2 cellular contexts compared by ENCODE assay signal in the genomic region with DNA sequence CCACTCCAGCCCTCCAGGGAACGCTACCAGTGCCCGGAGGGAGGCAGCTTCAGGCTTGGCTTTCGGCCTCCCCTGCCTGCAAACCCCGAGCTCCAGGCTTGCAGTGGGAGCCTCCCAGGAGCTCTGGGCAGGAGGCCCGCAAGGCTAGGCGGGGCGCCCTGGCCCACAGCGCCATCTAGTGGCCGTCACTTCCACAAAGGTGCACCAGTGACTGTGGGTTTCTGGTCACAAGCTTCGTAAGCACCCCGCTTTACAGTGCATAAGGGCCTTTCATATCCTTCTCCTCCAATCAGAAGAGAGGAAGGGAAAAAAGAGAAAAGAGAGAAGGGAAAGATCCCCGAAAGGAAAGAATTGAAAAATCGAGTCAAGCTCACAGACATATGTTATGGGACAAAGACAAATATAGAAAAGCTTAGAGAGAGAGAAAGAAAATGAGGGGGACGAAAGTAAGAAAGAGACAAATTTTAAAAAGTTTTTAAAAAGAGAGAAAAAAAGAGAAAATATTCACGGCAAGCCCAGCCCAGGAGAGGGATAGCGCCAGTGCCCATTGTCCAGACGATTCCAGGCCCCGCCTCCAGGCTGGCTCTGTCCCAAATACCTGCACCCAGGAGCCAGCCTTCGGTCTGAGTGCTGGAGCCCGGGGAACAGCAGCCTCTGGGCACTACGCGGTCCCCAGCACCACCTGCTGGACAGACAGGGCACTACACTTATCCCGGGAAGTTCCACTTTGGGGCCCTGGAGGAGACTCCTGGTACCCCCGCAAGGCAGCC.
TF ChIP-seq lines count a peak whose summit lies in the region.

No MANE protein-coding gene starts in this region.

TF ChIP-seq in HEK293, 187 proteins besides CTCF, POLR2A, EP300 and RAD21 (continued from another document and continues in another):
- TF ChIP-seq, protein P1, sequence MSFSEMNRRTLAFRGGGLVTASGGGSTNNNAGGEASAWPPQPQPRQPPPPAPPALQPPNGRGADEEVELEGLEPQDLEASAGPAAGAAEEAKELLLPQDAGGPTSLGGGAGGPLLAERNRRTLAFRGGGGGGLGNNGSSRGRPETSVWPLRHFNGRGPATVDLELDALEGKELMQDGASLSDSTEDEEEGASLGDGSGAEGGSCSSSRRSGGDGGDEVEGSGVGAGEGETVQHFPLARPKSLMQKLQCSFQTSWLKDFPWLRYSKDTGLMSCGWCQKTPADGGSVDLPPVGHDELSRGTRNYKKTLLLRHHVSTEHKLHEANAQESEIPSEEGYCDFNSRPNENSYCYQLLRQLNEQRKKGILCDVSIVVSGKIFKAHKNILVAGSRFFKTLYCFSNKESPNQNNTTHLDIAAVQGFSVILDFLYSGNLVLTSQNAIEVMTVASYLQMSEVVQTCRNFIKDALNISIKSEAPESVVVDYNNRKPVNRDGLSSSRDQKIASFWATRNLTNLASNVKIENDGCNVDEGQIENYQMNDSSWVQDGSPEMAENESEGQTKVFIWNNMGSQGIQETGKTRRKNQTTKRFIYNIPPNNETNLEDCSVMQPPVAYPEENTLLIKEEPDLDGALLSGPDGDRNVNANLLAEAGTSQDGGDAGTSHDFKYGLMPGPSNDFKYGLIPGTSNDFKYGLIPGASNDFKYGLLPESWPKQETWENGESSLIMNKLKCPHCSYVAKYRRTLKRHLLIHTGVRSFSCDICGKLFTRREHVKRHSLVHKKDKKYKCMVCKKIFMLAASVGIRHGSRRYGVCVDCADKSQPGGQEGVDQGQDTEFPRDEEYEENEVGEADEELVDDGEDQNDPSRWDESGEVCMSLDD (tag by site-specific recombination; IDR thresholded peaks at IDR 0.05): peak; percentile 84
- no peak for TF ChIP-seq TRIM28 (IDR thresholded peaks at IDR 0.05; ENCODE audit: borderline replicate concordance, low read length)
- TF ChIP-seq ZNF184 (tag by site-specific recombination; IDR thresholded peaks at IDR 0.05): no peak
- TF ChIP-seq ZFP37 (tag by site-specific recombination; IDR thresholded peaks at IDR 0.05): peak; percentile 66; the same call in 1 of the 2 replicates
- TF ChIP-seq, protein P2, sequence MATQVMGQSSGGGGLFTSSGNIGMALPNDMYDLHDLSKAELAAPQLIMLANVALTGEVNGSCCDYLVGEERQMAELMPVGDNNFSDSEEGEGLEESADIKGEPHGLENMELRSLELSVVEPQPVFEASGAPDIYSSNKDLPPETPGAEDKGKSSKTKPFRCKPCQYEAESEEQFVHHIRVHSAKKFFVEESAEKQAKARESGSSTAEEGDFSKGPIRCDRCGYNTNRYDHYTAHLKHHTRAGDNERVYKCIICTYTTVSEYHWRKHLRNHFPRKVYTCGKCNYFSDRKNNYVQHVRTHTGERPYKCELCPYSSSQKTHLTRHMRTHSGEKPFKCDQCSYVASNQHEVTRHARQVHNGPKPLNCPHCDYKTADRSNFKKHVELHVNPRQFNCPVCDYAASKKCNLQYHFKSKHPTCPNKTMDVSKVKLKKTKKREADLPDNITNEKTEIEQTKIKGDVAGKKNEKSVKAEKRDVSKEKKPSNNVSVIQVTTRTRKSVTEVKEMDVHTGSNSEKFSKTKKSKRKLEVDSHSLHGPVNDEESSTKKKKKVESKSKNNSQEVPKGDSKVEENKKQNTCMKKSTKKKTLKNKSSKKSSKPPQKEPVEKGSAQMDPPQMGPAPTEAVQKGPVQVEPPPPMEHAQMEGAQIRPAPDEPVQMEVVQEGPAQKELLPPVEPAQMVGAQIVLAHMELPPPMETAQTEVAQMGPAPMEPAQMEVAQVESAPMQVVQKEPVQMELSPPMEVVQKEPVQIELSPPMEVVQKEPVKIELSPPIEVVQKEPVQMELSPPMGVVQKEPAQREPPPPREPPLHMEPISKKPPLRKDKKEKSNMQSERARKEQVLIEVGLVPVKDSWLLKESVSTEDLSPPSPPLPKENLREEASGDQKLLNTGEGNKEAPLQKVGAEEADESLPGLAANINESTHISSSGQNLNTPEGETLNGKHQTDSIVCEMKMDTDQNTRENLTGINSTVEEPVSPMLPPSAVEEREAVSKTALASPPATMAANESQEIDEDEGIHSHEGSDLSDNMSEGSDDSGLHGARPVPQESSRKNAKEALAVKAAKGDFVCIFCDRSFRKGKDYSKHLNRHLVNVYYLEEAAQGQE (tag by site-specific recombination; IDR thresholded peaks at IDR 0.05): 0 out of 2 replicates have a peak, but pooled peaks have one; percentile 21
- TF ChIP-seq ZNF777 (tag by site-specific recombination; IDR thresholded peaks at IDR 0.05; ENCODE audit: borderline replicate concordance): no peak
- TF ChIP-seq, protein P3, sequence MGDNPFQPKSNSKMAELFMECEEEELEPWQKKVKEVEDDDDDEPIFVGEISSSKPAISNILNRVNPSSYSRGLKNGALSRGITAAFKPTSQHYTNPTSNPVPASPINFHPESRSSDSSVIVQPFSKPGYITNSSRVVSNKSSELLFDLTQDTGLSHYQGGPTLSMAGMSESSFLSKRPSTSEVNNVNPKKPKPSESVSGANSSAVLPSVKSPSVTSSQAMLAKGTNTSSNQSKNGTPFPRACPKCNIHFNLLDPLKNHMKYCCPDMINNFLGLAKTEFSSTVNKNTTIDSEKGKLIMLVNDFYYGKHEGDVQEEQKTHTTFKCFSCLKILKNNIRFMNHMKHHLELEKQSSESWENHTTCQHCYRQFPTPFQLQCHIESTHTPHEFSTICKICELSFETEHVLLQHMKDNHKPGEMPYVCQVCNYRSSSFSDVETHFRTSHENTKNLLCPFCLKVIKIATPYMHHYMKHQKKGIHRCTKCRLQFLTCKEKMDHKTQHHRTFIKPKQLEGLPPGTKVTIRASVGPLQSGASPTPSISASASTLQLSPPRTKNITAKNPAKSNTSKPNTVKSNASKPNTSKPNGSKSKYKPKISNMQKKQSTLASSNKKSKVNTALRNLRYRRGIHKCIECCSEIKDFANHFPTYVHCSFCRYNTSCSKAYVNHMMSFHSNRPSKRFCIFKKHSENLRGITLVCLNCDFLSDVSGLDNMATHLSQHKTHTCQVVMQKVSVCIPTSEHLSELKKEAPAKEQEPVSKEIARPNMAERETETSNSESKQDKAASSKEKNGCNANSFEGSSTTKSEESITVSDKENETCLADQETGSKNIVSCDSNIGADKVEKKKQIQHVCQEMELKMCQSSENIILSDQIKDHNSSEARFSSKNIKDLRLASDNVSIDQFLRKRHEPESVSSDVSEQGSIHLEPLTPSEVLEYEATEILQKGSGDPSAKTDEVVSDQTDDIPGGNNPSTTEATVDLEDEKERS (tag by site-specific recombination; IDR thresholded peaks at IDR 0.05): no peak
- TF ChIP-seq HOXA7 (CRISPR knock-in tag; IDR thresholded peaks at IDR 0.05; ENCODE audit: borderline replicate concordance): no peak

TF ChIP-seq in WTC11, 78 proteins besides CTCF, POLR2A, EP300 and RAD21 (continued from another document):
- TF ChIP-seq, protein P4, sequence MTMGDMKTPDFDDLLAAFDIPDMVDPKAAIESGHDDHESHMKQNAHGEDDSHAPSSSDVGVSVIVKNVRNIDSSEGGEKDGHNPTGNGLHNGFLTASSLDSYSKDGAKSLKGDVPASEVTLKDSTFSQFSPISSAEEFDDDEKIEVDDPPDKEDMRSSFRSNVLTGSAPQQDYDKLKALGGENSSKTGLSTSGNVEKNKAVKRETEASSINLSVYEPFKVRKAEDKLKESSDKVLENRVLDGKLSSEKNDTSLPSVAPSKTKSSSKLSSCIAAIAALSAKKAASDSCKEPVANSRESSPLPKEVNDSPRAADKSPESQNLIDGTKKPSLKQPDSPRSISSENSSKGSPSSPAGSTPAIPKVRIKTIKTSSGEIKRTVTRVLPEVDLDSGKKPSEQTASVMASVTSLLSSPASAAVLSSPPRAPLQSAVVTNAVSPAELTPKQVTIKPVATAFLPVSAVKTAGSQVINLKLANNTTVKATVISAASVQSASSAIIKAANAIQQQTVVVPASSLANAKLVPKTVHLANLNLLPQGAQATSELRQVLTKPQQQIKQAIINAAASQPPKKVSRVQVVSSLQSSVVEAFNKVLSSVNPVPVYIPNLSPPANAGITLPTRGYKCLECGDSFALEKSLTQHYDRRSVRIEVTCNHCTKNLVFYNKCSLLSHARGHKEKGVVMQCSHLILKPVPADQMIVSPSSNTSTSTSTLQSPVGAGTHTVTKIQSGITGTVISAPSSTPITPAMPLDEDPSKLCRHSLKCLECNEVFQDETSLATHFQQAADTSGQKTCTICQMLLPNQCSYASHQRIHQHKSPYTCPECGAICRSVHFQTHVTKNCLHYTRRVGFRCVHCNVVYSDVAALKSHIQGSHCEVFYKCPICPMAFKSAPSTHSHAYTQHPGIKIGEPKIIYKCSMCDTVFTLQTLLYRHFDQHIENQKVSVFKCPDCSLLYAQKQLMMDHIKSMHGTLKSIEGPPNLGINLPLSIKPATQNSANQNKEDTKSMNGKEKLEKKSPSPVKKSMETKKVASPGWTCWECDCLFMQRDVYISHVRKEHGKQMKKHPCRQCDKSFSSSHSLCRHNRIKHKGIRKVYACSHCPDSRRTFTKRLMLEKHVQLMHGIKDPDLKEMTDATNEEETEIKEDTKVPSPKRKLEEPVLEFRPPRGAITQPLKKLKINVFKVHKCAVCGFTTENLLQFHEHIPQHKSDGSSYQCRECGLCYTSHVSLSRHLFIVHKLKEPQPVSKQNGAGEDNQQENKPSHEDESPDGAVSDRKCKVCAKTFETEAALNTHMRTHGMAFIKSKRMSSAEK (CRISPR knock-in tag; IDR thresholded peaks at IDR 0.05; ENCODE audit: borderline replicate concordance): no peak
- TF ChIP-seq ZNF121 (CRISPR knock-in tag; IDR thresholded peaks at IDR 0.05) (no peak), EMX1 (CRISPR knock-in tag; IDR thresholded peaks at IDR 0.05) (no peak), ZBTB21 (CRISPR knock-in tag; IDR thresholded peaks at IDR 0.05; ENCODE audit: borderline replicate concordance) (0 out of 2 replicates have a peak, but pooled peaks have one; percentile 61), GABPB1 (CRISPR knock-in tag; IDR thresholded peaks at IDR 0.05) (no peak), OVOL2 (CRISPR knock-in tag; IDR thresholded peaks at IDR 0.05; ENCODE audit: borderline replicate concordance) (no peak)
- TF ChIP-seq, protein P5, sequence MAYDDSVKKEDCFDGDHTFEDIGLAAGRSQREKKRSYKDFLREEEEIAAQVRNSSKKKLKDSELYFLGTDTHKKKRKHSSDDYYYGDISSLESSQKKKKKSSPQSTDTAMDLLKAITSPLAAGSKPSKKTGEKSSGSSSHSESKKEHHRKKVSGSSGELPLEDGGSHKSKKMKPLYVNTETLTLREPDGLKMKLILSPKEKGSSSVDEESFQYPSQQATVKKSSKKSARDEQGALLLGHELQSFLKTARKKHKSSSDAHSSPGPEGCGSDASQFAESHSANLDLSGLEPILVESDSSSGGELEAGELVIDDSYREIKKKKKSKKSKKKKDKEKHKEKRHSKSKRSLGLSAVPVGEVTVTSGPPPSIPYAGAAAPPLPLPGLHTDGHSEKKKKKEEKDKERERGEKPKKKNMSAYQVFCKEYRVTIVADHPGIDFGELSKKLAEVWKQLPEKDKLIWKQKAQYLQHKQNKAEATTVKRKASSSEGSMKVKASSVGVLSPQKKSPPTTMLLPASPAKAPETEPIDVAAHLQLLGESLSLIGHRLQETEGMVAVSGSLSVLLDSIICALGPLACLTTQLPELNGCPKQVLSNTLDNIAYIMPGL (CRISPR knock-in tag; IDR thresholded peaks at IDR 0.05): 0 out of 2 replicates have a peak, but pooled peaks have one; percentile 36
- TF ChIP-seq, protein P6, sequence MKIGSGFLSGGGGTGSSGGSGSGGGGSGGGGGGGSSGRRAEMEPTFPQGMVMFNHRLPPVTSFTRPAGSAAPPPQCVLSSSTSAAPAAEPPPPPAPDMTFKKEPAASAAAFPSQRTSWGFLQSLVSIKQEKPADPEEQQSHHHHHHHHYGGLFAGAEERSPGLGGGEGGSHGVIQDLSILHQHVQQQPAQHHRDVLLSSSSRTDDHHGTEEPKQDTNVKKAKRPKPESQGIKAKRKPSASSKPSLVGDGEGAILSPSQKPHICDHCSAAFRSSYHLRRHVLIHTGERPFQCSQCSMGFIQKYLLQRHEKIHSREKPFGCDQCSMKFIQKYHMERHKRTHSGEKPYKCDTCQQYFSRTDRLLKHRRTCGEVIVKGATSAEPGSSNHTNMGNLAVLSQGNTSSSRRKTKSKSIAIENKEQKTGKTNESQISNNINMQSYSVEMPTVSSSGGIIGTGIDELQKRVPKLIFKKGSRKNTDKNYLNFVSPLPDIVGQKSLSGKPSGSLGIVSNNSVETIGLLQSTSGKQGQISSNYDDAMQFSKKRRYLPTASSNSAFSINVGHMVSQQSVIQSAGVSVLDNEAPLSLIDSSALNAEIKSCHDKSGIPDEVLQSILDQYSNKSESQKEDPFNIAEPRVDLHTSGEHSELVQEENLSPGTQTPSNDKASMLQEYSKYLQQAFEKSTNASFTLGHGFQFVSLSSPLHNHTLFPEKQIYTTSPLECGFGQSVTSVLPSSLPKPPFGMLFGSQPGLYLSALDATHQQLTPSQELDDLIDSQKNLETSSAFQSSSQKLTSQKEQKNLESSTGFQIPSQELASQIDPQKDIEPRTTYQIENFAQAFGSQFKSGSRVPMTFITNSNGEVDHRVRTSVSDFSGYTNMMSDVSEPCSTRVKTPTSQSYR (CRISPR knock-in tag; IDR thresholded peaks at IDR 0.05): no peak
- TF ChIP-seq, protein P7, sequence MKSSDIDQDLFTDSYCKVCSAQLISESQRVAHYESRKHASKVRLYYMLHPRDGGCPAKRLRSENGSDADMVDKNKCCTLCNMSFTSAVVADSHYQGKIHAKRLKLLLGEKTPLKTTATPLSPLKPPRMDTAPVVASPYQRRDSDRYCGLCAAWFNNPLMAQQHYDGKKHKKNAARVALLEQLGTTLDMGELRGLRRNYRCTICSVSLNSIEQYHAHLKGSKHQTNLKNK (CRISPR knock-in tag; IDR thresholded peaks at IDR 0.05): no peak
- TF ChIP-seq, protein P8, sequence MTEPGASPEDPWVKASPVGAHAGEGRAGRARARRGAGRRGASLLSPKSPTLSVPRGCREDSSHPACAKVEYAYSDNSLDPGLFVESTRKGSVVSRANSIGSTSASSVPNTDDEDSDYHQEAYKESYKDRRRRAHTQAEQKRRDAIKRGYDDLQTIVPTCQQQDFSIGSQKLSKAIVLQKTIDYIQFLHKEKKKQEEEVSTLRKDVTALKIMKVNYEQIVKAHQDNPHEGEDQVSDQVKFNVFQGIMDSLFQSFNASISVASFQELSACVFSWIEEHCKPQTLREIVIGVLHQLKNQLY (CRISPR knock-in tag; IDR thresholded peaks at IDR 0.05): no peak
- TF ChIP-seq, protein P9, sequence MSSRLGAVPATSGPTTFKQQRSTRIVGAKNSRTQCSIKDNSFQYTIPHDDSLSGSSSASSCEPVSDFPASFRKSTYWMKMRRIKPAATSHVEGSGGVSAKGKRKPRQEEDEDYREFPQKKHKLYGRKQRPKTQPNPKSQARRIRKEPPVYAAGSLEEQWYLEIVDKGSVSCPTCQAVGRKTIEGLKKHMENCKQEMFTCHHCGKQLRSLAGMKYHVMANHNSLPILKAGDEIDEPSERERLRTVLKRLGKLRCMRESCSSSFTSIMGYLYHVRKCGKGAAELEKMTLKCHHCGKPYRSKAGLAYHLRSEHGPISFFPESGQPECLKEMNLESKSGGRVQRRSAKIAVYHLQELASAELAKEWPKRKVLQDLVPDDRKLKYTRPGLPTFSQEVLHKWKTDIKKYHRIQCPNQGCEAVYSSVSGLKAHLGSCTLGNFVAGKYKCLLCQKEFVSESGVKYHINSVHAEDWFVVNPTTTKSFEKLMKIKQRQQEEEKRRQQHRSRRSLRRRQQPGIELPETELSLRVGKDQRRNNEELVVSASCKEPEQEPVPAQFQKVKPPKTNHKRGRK (CRISPR knock-in tag; IDR thresholded peaks at IDR 0.05; ENCODE audit: borderline replicate concordance): 0 out of 2 replicates have a peak, but pooled peaks have one; percentile 43
TF ChIP-seq in WTC11: peak in this region for 4.
